ENCODE assay signal across 8 cellular contexts in the genomic region with DNA sequence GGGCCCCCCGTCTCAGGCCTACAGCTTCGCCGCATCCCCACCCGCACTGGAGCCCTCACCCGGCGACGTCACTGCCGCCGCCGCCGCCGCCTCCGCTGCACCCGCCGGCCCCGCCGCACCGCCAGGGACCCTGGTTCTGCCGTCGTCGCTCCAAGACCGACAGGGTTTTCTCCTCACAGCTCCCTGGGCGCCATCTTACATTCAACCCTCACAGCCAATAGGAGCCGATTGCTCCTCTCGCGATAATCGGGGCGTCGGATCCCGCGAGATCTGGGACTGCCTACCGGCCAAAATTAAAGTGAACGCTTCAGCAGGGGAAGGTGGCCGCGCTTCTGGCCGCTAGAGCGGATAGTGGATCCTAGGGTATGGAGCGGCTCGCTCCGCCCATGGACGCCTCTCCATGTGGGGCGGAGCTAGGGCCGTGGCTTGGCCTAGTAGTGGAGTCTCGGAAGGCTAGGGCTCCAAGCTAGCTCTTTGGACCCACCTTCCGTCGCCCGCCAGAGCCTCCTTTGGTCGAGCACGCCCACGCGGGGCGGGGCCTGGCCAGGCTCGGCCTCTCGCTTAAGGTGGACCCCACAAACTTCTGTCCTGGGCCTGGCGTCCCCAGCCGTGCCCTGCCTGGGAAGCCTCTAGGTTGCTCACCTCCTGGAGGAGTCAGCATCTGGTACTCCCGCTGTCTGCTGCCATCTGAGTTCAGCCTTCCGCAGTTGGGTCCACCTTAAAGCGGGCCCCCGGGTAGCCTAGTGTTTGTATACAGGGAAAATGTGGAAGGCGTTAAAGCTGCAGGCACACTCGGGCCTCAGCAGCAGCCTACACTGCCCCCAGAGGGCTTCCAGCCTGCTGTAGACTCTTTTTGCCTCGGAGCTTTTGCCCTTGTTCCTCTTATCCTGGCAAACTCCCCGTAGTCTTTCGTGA. TPM values are rescaled to one million over a fixed set of nuclear protein-coding genes. Genes with fewer than 3 reads are reported as not detected.
DNase-seq lines count a peak whose midpoint lies in the region; ATAC-seq and TF ChIP-seq lines count a peak whose summit lies in the region.

A gene with protein sequence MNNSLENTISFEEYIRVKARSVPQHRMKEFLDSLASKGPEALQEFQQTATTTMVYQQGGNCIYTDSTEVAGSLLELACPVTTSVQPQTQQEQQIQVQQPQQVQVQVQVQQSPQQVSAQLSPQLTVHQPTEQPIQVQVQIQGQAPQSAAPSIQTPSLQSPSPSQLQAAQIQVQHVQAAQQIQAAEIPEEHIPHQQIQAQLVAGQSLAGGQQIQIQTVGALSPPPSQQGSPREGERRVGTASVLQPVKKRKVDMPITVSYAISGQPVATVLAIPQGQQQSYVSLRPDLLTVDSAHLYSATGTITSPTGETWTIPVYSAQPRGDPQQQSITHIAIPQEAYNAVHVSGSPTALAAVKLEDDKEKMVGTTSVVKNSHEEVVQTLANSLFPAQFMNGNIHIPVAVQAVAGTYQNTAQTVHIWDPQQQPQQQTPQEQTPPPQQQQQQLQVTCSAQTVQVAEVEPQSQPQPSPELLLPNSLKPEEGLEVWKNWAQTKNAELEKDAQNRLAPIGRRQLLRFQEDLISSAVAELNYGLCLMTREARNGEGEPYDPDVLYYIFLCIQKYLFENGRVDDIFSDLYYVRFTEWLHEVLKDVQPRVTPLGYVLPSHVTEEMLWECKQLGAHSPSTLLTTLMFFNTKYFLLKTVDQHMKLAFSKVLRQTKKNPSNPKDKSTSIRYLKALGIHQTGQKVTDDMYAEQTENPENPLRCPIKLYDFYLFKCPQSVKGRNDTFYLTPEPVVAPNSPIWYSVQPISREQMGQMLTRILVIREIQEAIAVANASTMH (minus strand): TSS at position 219 of the 915 bp plus-strand sequence. CDS start 17,054 bp downstream, outside the sequence.

- H3K4me1 ChIP-seq in DOHH2 (ENCODE audit: control insufficient read depth, low read length) (peaks cover 24% of the 10 kb centered on the region), Peyer's patch (peaks cover 0 to 37% (median 9%) of the 10 kb centered on the region in 4 donors)

- TF ChIP-seq CTCF in DOHH2 (IDR thresholded peaks at IDR 0.05; ENCODE audit: low read depth, low read length, poor library complexity, severe bottlenecking): peak; percentile 72
- peak in 5 of 6 experiments; percentile 47 to 66 (median 53) for TF ChIP-seq CTCF in Peyer's patch (IDR thresholded peaks at IDR 0.05)

- no peaks in the 10 kb centered on the region for H3K9me2 ChIP-seq in DOHH2 (replicated peaks; ENCODE audit: control insufficient read depth, low read length)

- H3K4me2 ChIP-seq in DOHH2 (ENCODE audit: low read length): peak within 1 kb of the TSS; percentile 85

- H3K4me3 ChIP-seq in DOHH2 (ENCODE audit: low read length): peak within 1 kb of the TSS; percentile 89
- H3K4me3 ChIP-seq in Peyer's patch: peak within 1 kb of the TSS; percentile 91 to 100 (median 95)

- DNase-seq in Peyer's patch (peak; percentile 94 to 98 (median 98)), myocyte (ENCODE audit: low read depth) (peak; percentile 99)
- peak; percentile 98 for DNase-seq in activated T-cell treated with anti-CD3 and anti-CD28 coated beads, Interleukin-2, amount 50 U/mL, for 48 hours
- DNase-seq in stimulated activated CD8-positive, alpha-beta memory T cell treated with anti-CD3 and anti-CD28 coated beads, Interleukin-7, amount 100 ng/mL, for 48 hours (ENCODE audit: extremely low read depth in 1 of 2, low read depth in 1 of 2): peak; percentile 86 to 95

- TF ChIP-seq POLR2A in Peyer's patch (IDR thresholded peaks at IDR 0.05): peak; percentile 50 to 83

- H3K79me2 ChIP-seq in DOHH2 (ENCODE audit: control insufficient read depth, low read length): peaks cover 43% of the 10 kb centered on the region

- peaks cover 8% of the 10 kb centered on the region; the same call in 1 of the 2 replicates for H3F3A ChIP-seq in DOHH2 (ENCODE audit: control insufficient read depth, insufficient read depth)

- H3K9me3 ChIP-seq in DOHH2 (ENCODE audit: control insufficient read depth, insufficient read depth, low read length): no peaks in the 10 kb centered on the region
- H3K9me3 ChIP-seq in KOPT-K1 (ENCODE audit: insufficient read depth, low read length, poor library complexity, severe bottlenecking): no peaks in the 10 kb centered on the region
- H3K9me3 ChIP-seq in Peyer's patch: no peaks in the 10 kb centered on the region

- H3K27me3 ChIP-seq in DOHH2 (ENCODE audit: control insufficient read depth, low read length): no peaks in the 10 kb centered on the region
- no peaks in the 10 kb centered on the region for H3K27me3 ChIP-seq in Peyer's patch

- peak; percentile 82 for ATAC-seq in GM21786 (IDR thresholded peaks at IDR 0.05; ENCODE audit: unreplicated experiment)
- peak; percentile 92 for ATAC-seq in esophagus mucosa

- H3K27ac ChIP-seq in DOHH2 (ENCODE audit: low read depth, low read length): peak within 1 kb of the TSS; percentile 94
- peak within 1 kb of the TSS; percentile 83 for H3K27ac ChIP-seq in KOPT-K1 (ENCODE audit: low read depth, low read length, poor library complexity, severe bottlenecking)
- H3K27ac ChIP-seq in Peyer's patch: peak within 1 kb of the TSS; percentile 94 to 100 (median 97)

- peaks cover 21% of the 10 kb centered on the region; the same call in 1 of the 2 replicates for H4K20me1 ChIP-seq in DOHH2 (ENCODE audit: control insufficient read depth, insufficient read depth, low read depth, low read length)

- H3K36me3 ChIP-seq in DOHH2 (ENCODE audit: control insufficient read depth, low read length): peaks cover 65% of the 10 kb centered on the region
- peaks cover 59% of the 10 kb centered on the region for H3K36me3 ChIP-seq in KOPT-K1 (ENCODE audit: insufficient read depth, low read length)
- H3K36me3 ChIP-seq in Peyer's patch: peaks cover 0 to 28% (median 0%) of the 10 kb centered on the region in 3 donors

RNA-seq across cellular contexts. Expression of the gene that starts here (rescaled TPM):
- total RNA-seq in Peyer's patch: 100 to 1,000 TPM in 2 of 4 donors, 10 to 100 TPM in 2; 61.1 to 132 (median 99.7) TPM
- 62.4 TPM for total RNA-seq in esophagus mucosa
- 57.4 and 73.0 TPM in 2 replicates for total RNA-seq in myocyte
- polyA plus RNA-seq in myocyte (2012): 36.7 TPM

Comparison
In these comparisons a context has a peak if more than half of its experiments do, and no peak if none do; other contexts are left out.
1. Peak in every context shown above with its lines: DNase-seq, ATAC-seq, H3K4me3 ChIP-seq and H3K27ac ChIP-seq.